In the genomic region with DNA sequence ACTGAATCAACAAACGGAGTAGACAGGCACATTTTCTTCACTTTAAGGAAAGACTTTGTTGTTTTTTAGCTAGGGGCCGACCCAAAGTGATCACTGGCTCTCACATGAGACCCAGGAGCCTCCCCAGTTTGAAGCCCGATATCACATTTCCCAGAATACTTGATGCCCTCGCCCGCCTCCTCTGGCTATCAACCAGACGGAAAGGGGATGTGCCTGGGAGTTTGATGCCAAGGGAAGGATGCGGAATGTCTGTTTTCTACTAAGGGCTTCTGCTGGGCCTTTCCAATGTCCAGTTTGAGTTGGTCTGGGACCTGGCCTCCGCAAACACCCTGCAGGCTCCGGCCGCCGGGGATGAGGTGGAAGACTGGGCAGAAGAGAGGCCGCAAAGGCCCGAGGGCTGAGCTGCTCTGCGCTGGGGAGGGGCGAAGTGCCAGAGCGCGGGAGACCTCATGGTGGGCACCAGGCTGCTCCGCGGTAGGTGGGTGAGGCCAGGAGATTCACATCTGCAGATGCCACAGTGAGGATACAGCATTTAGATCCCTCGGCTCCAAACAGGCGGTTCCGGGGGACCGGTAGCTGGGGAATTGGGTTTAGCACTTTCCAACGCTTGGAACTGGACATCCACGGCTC, we compare ENCODE assay signal across 9 cellular contexts. TPM values are rescaled to one million over a fixed set of nuclear protein-coding genes. Genes with fewer than 3 reads are reported as not detected.
DNase-seq lines count a peak whose midpoint lies in the region; FAIRE-seq and TF ChIP-seq lines count a peak whose summit lies in the region.
"Had no signal": no experiment of that assay in that cellular context is flagged by ENCODE, and none has a peak within 500 bp of the region (broad histone marks: within the 10 kb centered on the region; RNA-seq: fewer than 3 reads in every experiment).

No MANE protein-coding gene starts in this region.

- peak overlapping the region; percentile 98 for H2AFZ ChIP-seq in osteoblast (ENCODE audit: low read length)

- H3K36me3 ChIP-seq in Peyer's patch = no peaks in the 10 kb centered on the region
- no peaks in the 10 kb centered on the region for H3K36me3 ChIP-seq in esophagus (ENCODE audit: control insufficient read depth in 2 of 2, insufficient read depth in 2 of 2, low read length in 1 of 2)
- no peaks in the 10 kb centered on the region for H3K36me3 ChIP-seq in osteoblast (ENCODE audit: insufficient read depth, low read length)

- no peaks in the 10 kb centered on the region for H3K9me3 ChIP-seq in Peyer's patch
- H3K9me3 ChIP-seq in esophagus (ENCODE audit: control insufficient read depth in 2 of 2, insufficient read depth in 1 of 2, low read depth in 1 of 2, low read length in 1 of 2) = no peaks in the 10 kb centered on the region
- H3K9me3 ChIP-seq in osteoblast (ENCODE audit: low read depth, low read length) = no peaks in the 10 kb centered on the region

- FAIRE-seq in HTR-8/SVneo (lab: Jason Lieb, UNC) (no peak), GM12891 (lab: Jason Lieb, UNC) (no peak)
- FAIRE-seq: colon had no signal

- H4K20me1 ChIP-seq in osteoblast (ENCODE audit: insufficient read depth, low read length) = no peaks in the 10 kb centered on the region

- TF ChIP-seq POLR2A in Peyer's patch (IDR thresholded peaks at IDR 0.05) (no peak), GM12891 (IDR thresholded peaks at IDR 0.05; ENCODE audit: low read depth, low read length) (no peak)

- 27 to 30% methylated on average over 24 to 25 of the region's 25 CpGs for WGBS in esophagus, 2 donors

- no peaks in the 10 kb centered on the region for H3K79me2 ChIP-seq in osteoblast (ENCODE audit: insufficient read depth, low read length)

- H3K27me3 ChIP-seq in Peyer's patch (no peaks in the 10 kb centered on the region), esophagus (ENCODE audit: control insufficient read depth in 1 of 2, insufficient read depth in 2 of 2, low read length in 2 of 2) (no peaks in the 10 kb centered on the region), osteoblast (ENCODE audit: insufficient read depth, low read length) (no peaks in the 10 kb centered on the region)

- TF ChIP-seq CTCF in Peyer's patch (IDR thresholded peaks at IDR 0.05) (no peak), osteoblast (IDR thresholded peaks at IDR 0.05; ENCODE audit: extremely low read depth, low read depth, low read length) (no peak)

- H3K4me1 ChIP-seq in Peyer's patch (peaks cover 0 to 10% (median 0%) of the 10 kb centered on the region in 4 donors), esophagus (ENCODE audit: control insufficient read depth in 2 of 2, insufficient read depth in 2 of 2, low read length in 1 of 2) (peaks cover 0 to 6% of the 10 kb centered on the region in 2 donors), osteoblast (ENCODE audit: insufficient read depth, low read length) (peaks cover 4% of the 10 kb centered on the region)

- peak overlapping the region; percentile 77 to 98 (median 90) for H3K4me3 ChIP-seq in Peyer's patch
- H3K4me3 ChIP-seq in esophagus (ENCODE audit: low read depth in 1 of 2, low read length in 2 of 2) = peak overlapping the region; percentile 33 to 75
- H3K4me3 ChIP-seq in osteoblast (ENCODE audit: insufficient read depth, low read length) = peak overlapping the region; percentile 96

- H3K27ac ChIP-seq in Peyer's patch (peak overlapping the region in 1 of 4 donors; percentile 72), esophagus (ENCODE audit: low read depth in 2 of 2, low read length in 1 of 2) (no peak overlapping the region), osteoblast (ENCODE audit: low read depth, low read length) (no peak overlapping the region)

- peak overlapping the region; percentile 94 for H3K4me2 ChIP-seq in osteoblast (ENCODE audit: insufficient read depth, low read length)

- DNase-seq in activated T-cell treated with anti-CD3 and anti-CD28 coated beads for 1 hour (ENCODE audit: low read depth) (peak; percentile 2), Peyer's patch (no peak), osteoblast (ENCODE audit: insufficient read length, low spot score, missing footprints) (peak; percentile 42), MV-4-11 (lab: John Stamatoyannopoulos, UW) (no peak), HTR-8/SVneo (ENCODE audit: insufficient read length, low spot score) (no peak), GM12891 (ENCODE audit: insufficient read length, low spot score) (no peak)
- no peak for DNase-seq in activated T-cell treated with anti-CD3 and anti-CD28 coated beads, Interleukin-2, amount 50 U/mL, for 48 hours

TF ChIP-seq in GM12891, 5 proteins besides CTCF, POLR2A, EP300 and RAD21:
- TF ChIP-seq POLR2AphosphoS5 (IDR thresholded peaks at IDR 0.05; ENCODE audit: low read depth, low read length) (no peak), PAX5 (IDR thresholded peaks at IDR 0.05; ENCODE audit: insufficient read depth, low read length, severe bottlenecking) (no peak), TAF1 (IDR thresholded peaks at IDR 0.05; ENCODE audit: low read depth, low read length) (no peak), POU2F2 (IDR thresholded peaks at IDR 0.05; ENCODE audit: low read depth, low read length) (no peak), SPI1 (IDR thresholded peaks at IDR 0.05; ENCODE audit: low read depth, low read length) (no peak)

RNA-seq across cellular contexts. Expression of gene ZNF774, which starts 0.5 kb away (rescaled TPM):
- total RNA-seq in Peyer's patch (10 to 100 TPM in 1 of 4 donors, 1 to 10 TPM in 3; 4.0 to 11.7 (median 8.7) TPM), osteoblast (1.8 and 2.4 TPM in 2 replicates)
- polyA plus RNA-seq in esophagus = 1 to 10 TPM in 1 of 2 donors, under 1 TPM in 1; 0.80 to 1.5 TPM
- polyA plus RNA-seq in GM12891 (2012; ENCODE audit: low read depth, missing spikeins) = 0.55 TPM

RNA-seq across cellular contexts. Expression of gene IQGAP1, which starts 36.4 kb away (rescaled TPM):
- 100 to 1,000 TPM; 162 to 334 (median 168) TPM for total RNA-seq in Peyer's patch
- polyA plus RNA-seq in esophagus = 100 to 1,000 TPM in 1 of 2 donors, 10 to 100 TPM in 1; 68.4 to 106 TPM
- total RNA-seq in osteoblast = 259 and 273 TPM in 2 replicates
- 73.8 TPM for polyA plus RNA-seq in GM12891 (2012; ENCODE audit: low read depth, missing spikeins)

Comparison
In these comparisons a context has a peak if more than half of its experiments do, and no peak if none do; other contexts are left out.
1. DNase-seq: peak in activated T-cell treated with anti-CD3 and anti-CD28 coated beads for 1 hour (single experiment) and osteoblast (single experiment); none in activated T-cell treated with anti-CD3 and anti-CD28 coated beads, Interleukin-2, amount 50 U/mL, for 48 hours (0 of 2), Peyer's patch (0 of 3), MV-4-11 (single experiment), HTR-8/SVneo (single experiment) and GM12891 (single experiment).
2. Peak in every context shown above with its lines, with median percentiles within 50 percentile points of each other: H3K4me3 ChIP-seq.